Comparison of ENCODE assay signal across 8 cellular contexts in genomic region chr22:41862530-41863266, GRCh38. TPM values are rescaled to one million over a fixed set of nuclear protein-coding genes. Genes with fewer than 3 reads are reported as not detected.
DNase-seq lines count a peak whose midpoint lies in the region; ATAC-seq and TF ChIP-seq lines count a peak whose summit lies in the region.

No MANE protein-coding gene starts in this region.

- H3K27ac ChIP-seq in stomach, result peak overlapping the region; percentile 24 to 80 (median 64)

- intact Hi-C loops in activated T-helper 1 cell treated with anti-CD3 and anti-CD28 coated beads, Interleukin-12 subunit alpha, Interleukin-12 subunit beta, Interleukin-2, Interleukin-4 antibody, amounts not matched to agents 30 ng/mL and 10 ng/mL and 1 ng/mL, durations not matched to agents 14 hours and 24 hours and 36 hours (cut with micrococcal nuclease), result loop anchor here (1.0 to 2.0 kb wide), 7 partner anchors 11 to 241 kb away; partner anchors contain the start of genes CCDC134, DESI1, SNU13 and XRCC6
- intact Hi-C loops in stomach (cut with DNase I; ENCODE audit: low total_unique reads), result no loop called here

- DNase-seq in AG08396 (ENCODE audit: low spot score) (peak; percentile 29), memory B cell (ENCODE audit: low spot score in 2 of 2) (peak in 1 of 2 donors; percentile 32), stomach (no peak), OCI-M1 (lab: John Stamatoyannopoulos, UW) (no peak)
- peak; percentile 20 for DNase-seq in activated T-helper 1 cell treated with anti-CD3 and anti-CD28 coated beads, Interleukin-12 subunit alpha, Interleukin-12 subunit beta, Interleukin-2, Interleukin-4 antibody, amounts not matched to agents 30 ng/mL and 10 ng/mL and 1 ng/mL, durations not matched to agents 14 hours and 24 hours and 36 hours (ENCODE audit: low spot score)

- peaks cover 10 to 15% (median 12%) of the 10 kb centered on the region in 4 donors for H3K36me3 ChIP-seq in stomach

- peak overlapping the region; percentile 98 for H3K27ac Mint-ChIP-seq in activated T-helper 1 cell treated with anti-CD3 and anti-CD28 coated beads, Interleukin-12 subunit alpha, Interleukin-12 subunit beta, Interleukin-2, Interleukin-4 antibody, amounts not matched to agents 30 ng/mL and 10 ng/mL and 1 ng/mL, durations not matched to agents 14 hours and 24 hours and 36 hours
- peak overlapping the region; percentile 97 for H3K27ac Mint-ChIP-seq in memory B cell

- peaks cover 80% of the 10 kb centered on the region for H3K4me1 Mint-ChIP-seq in activated T-helper 1 cell treated with anti-CD3 and anti-CD28 coated beads, Interleukin-12 subunit alpha, Interleukin-12 subunit beta, Interleukin-2, Interleukin-4 antibody, amounts not matched to agents 30 ng/mL and 10 ng/mL and 1 ng/mL, durations not matched to agents 14 hours and 24 hours and 36 hours (ENCODE audit: low read depth)
- peaks cover 38% of the 10 kb centered on the region for H3K4me1 Mint-ChIP-seq in memory B cell

- peaks cover 11 to 65% (median 42%) of the 10 kb centered on the region in 4 donors for H3K4me1 ChIP-seq in stomach

- no peak for TF ChIP-seq CTCF in stomach (IDR thresholded peaks at IDR 0.05)

- no peaks in the 10 kb centered on the region for H3K9me3 Mint-ChIP-seq in activated T-helper 1 cell treated with anti-CD3 and anti-CD28 coated beads, Interleukin-12 subunit alpha, Interleukin-12 subunit beta, Interleukin-2, Interleukin-4 antibody, amounts not matched to agents 30 ng/mL and 10 ng/mL and 1 ng/mL, durations not matched to agents 14 hours and 24 hours and 36 hours
- H3K9me3 Mint-ChIP-seq in memory B cell, result no peaks in the 10 kb centered on the region

- H3K27me3 ChIP-seq in stomach, result no peaks in the 10 kb centered on the region

- no peak for TF ChIP-seq EP300 in stomach (IDR thresholded peaks at IDR 0.05)

- no peak overlapping the region for H3K4me3 ChIP-seq in stomach

- no peaks in the 10 kb centered on the region for H3K27me3 Mint-ChIP-seq in activated T-helper 1 cell treated with anti-CD3 and anti-CD28 coated beads, Interleukin-12 subunit alpha, Interleukin-12 subunit beta, Interleukin-2, Interleukin-4 antibody, amounts not matched to agents 30 ng/mL and 10 ng/mL and 1 ng/mL, durations not matched to agents 14 hours and 24 hours and 36 hours (ENCODE audit: insufficient read depth)
- no peaks in the 10 kb centered on the region for H3K27me3 Mint-ChIP-seq in memory B cell

- no peak for TF ChIP-seq POLR2A in stomach (IDR thresholded peaks at IDR 0.05)

- peak; percentile 72 for ATAC-seq in GM19372 (IDR thresholded peaks at IDR 0.05; ENCODE audit: low read depth, unreplicated experiment)
- peak; percentile 29 for ATAC-seq in HG03469 (IDR thresholded peaks at IDR 0.05; ENCODE audit: unreplicated experiment)
- ATAC-seq in memory B cell (ENCODE audit: low read depth), result peak; percentile 59
- no peak for ATAC-seq in SK-N-SH treated with all-trans-retinoic acid at 6 μM for 48 hours

- H3K36me3 Mint-ChIP-seq in activated T-helper 1 cell treated with anti-CD3 and anti-CD28 coated beads, Interleukin-12 subunit alpha, Interleukin-12 subunit beta, Interleukin-2, Interleukin-4 antibody, amounts not matched to agents 30 ng/mL and 10 ng/mL and 1 ng/mL, durations not matched to agents 14 hours and 24 hours and 36 hours (ENCODE audit: low read depth), result peaks cover 30% of the 10 kb centered on the region
- H3K36me3 Mint-ChIP-seq in memory B cell, result peaks cover 11% of the 10 kb centered on the region

- 62 to 71% (median 71%) methylated on average over 11 of the region's 11 CpGs for WGBS in stomach, 5 donors

- peak overlapping the region; percentile 78 for H3K4me3 Mint-ChIP-seq in activated T-helper 1 cell treated with anti-CD3 and anti-CD28 coated beads, Interleukin-12 subunit alpha, Interleukin-12 subunit beta, Interleukin-2, Interleukin-4 antibody, amounts not matched to agents 30 ng/mL and 10 ng/mL and 1 ng/mL, durations not matched to agents 14 hours and 24 hours and 36 hours
- H3K4me3 Mint-ChIP-seq in memory B cell, result peak overlapping the region; percentile 44

- no peaks in the 10 kb centered on the region for H3K9me3 ChIP-seq in stomach

TF ChIP-seq in SK-N-SH treated with all-trans-retinoic acid at 6 μM for 48 hours, 23 proteins besides CTCF, POLR2A, EP300 and RAD21 (continues in another document):
- TF ChIP-seq ZNF565 (CRISPR knock-in tag; conservative IDR thresholded peaks at IDR 0.05; ENCODE audit: low read depth), result no peak
- no peak for TF ChIP-seq PATZ1 (CRISPR knock-in tag; IDR thresholded peaks at IDR 0.05; ENCODE audit: borderline replicate concordance)
- no peak for TF ChIP-seq ZNF8 (CRISPR knock-in tag; IDR thresholded peaks at IDR 0.05)
- TF ChIP-seq, protein P1, sequence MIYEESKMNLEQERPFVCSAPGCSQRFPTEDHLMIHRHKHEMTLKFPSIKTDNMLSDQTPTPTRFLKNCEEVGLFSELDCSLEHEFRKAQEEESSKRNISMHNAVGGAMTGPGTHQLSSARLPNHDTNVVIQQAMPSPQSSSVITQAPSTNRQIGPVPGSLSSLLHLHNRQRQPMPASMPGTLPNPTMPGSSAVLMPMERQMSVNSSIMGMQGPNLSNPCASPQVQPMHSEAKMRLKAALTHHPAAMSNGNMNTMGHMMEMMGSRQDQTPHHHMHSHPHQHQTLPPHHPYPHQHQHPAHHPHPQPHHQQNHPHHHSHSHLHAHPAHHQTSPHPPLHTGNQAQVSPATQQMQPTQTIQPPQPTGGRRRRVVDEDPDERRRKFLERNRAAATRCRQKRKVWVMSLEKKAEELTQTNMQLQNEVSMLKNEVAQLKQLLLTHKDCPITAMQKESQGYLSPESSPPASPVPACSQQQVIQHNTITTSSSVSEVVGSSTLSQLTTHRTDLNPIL (CRISPR knock-in tag; IDR thresholded peaks at IDR 0.05; ENCODE audit: low read depth), result no peak
- TF ChIP-seq BACH2 (CRISPR knock-in tag; IDR thresholded peaks at IDR 0.05; ENCODE audit: borderline replicate concordance), result no peak
- no peak for TF ChIP-seq ZNF70 (CRISPR knock-in tag; IDR thresholded peaks at IDR 0.05)
- TF ChIP-seq, protein P2, sequence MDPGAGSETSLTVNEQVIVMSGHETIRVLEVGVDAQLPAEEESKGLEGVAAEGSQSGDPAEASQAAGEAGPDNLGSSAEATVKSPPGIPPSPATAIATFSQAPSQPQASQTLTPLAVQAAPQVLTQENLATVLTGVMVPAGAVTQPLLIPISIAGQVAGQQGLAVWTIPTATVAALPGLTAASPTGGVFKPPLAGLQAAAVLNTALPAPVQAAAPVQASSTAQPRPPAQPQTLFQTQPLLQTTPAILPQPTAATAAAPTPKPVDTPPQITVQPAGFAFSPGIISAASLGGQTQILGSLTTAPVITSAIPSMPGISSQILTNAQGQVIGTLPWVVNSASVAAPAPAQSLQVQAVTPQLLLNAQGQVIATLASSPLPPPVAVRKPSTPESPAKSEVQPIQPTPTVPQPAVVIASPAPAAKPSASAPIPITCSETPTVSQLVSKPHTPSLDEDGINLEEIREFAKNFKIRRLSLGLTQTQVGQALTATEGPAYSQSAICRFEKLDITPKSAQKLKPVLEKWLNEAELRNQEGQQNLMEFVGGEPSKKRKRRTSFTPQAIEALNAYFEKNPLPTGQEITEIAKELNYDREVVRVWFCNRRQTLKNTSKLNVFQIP (CRISPR knock-in tag; IDR thresholded peaks at IDR 0.05; ENCODE audit: borderline replicate concordance, low read depth), result no peak
- TF ChIP-seq, protein P3, sequence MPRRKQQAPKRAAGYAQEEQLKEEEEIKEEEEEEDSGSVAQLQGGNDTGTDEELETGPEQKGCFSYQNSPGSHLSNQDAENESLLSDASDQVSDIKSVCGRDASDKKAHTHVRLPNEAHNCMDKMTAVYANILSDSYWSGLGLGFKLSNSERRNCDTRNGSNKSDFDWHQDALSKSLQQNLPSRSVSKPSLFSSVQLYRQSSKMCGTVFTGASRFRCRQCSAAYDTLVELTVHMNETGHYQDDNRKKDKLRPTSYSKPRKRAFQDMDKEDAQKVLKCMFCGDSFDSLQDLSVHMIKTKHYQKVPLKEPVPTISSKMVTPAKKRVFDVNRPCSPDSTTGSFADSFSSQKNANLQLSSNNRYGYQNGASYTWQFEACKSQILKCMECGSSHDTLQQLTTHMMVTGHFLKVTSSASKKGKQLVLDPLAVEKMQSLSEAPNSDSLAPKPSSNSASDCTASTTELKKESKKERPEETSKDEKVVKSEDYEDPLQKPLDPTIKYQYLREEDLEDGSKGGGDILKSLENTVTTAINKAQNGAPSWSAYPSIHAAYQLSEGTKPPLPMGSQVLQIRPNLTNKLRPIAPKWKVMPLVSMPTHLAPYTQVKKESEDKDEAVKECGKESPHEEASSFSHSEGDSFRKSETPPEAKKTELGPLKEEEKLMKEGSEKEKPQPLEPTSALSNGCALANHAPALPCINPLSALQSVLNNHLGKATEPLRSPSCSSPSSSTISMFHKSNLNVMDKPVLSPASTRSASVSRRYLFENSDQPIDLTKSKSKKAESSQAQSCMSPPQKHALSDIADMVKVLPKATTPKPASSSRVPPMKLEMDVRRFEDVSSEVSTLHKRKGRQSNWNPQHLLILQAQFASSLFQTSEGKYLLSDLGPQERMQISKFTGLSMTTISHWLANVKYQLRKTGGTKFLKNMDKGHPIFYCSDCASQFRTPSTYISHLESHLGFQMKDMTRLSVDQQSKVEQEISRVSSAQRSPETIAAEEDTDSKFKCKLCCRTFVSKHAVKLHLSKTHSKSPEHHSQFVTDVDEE (CRISPR knock-in tag; IDR thresholded peaks at IDR 0.05), result no peak

RNA-seq across cellular contexts. Expression of gene SREBF2, which starts 29.8 kb away (rescaled TPM):
- 235 and 245 TPM in 2 replicates for total RNA-seq in activated T-helper 1 cell treated with anti-CD3 and anti-CD28 coated beads, Interleukin-12 subunit alpha, Interleukin-12 subunit beta, Interleukin-2, Interleukin-4 antibody, amounts not matched to agents 30 ng/mL and 10 ng/mL and 1 ng/mL, durations not matched to agents 14 hours and 24 hours and 36 hours
- 100 to 1,000 TPM in 1 of 5 donors, 10 to 100 TPM in 4; 41.3 to 159 (median 91.7) TPM for total RNA-seq in stomach
- polyA plus RNA-seq in stomach, result 10 to 100 TPM; 12.2 to 48.7 (median 29.8) TPM

RNA-seq across cellular contexts. Expression of gene SHISA8, which starts 52.2 kb away (rescaled TPM):
- total RNA-seq in activated T-helper 1 cell treated with anti-CD3 and anti-CD28 coated beads, Interleukin-12 subunit alpha, Interleukin-12 subunit beta, Interleukin-2, Interleukin-4 antibody, amounts not matched to agents 30 ng/mL and 10 ng/mL and 1 ng/mL, durations not matched to agents 14 hours and 24 hours and 36 hours, result 5.8 and 6.1 TPM in 2 replicates
- not detected for total RNA-seq in stomach
- under 1 TPM in 1 of 3 donors, not detected in 2; 0.15 TPM for polyA plus RNA-seq in stomach

Comparison
In these comparisons a context has a peak if more than half of its experiments do, and no peak if none do; other contexts are left out.
1. DNase-seq: peak in AG08396 (single experiment) and activated T-helper 1 cell treated with anti-CD3 and anti-CD28 coated beads, Interleukin-12 subunit alpha, Interleukin-12 subunit beta, Interleukin-2, Interleukin-4 antibody, amounts not matched to agents 30 ng/mL and 10 ng/mL and 1 ng/mL, durations not matched to agents 14 hours and 24 hours and 36 hours (single experiment); none in stomach (single experiment) and OCI-M1 (single experiment).